In genomic region chr12:40820794-40821484, GRCh38 we compare ENCODE assay signal across 18 cellular contexts.
DNase-seq lines count a peak whose midpoint lies in the region; ATAC-seq, FAIRE-seq and TF ChIP-seq lines count a peak whose summit lies in the region.
"Had no signal": no experiment of that assay in that cellular context is flagged by ENCODE, and none has a peak within 500 bp of the region (broad histone marks: within the 10 kb centered on the region; RNA-seq: fewer than 3 reads in every experiment).

No MANE protein-coding gene starts in this region.

- TF ChIP-seq CTCF in A549 (IDR thresholded peaks at IDR 0.05): no peak
- TF ChIP-seq CTCF in A673 (conservative IDR thresholded peaks at IDR 0.05; ENCODE audit: low read depth, low read length): no peak

- no peaks in the 10 kb centered on the region for H3K27me3 ChIP-seq in A673 (replicated peaks; ENCODE audit: insufficient read depth, low read depth, low read length, poor library complexity)
- H3K27me3 ChIP-seq: BE2C had no signal

- DNase-seq in A549 (ENCODE audit: low read depth in 1 of 2, low spot score in 1 of 2) (no peak), A673 (ENCODE audit: low spot score) (peak; percentile 75), NCI-H2171 (lab: John Stamatoyannopoulos, UW) (peak; percentile 66), cerebellum (ENCODE audit: low spot score) (peak; percentile 15), Right ventricle myocardium inferior (ENCODE audit: missing footprints) (no peak), NCI-H187 (lab: John Stamatoyannopoulos, UW) (no peak)
- DNase-seq: BE2C; CD4-positive, alpha-beta memory T cell; GF-D8; NCI-H1092; NCI-H2029; NCI-H226; NCI-H526 treated with DMSO at 0.1 percent for 48 hours; T-cell; T-helper 9 cell had no signal

- H3K4me1 ChIP-seq in A549: peaks cover 34% of the 10 kb centered on the region
- peaks cover 20% of the 10 kb centered on the region for H3K4me1 ChIP-seq in A673 (ENCODE audit: insufficient read depth, low read length, poor library complexity, severe bottlenecking)

- no peaks in the 10 kb centered on the region for H3K36me3 ChIP-seq in A673 (ENCODE audit: insufficient read depth, low read length, poor library complexity, severe bottlenecking)
- H3K36me3 ChIP-seq: BE2C had no signal

- FAIRE-seq in A549 (lab: Jason Lieb, UNC): no peak
- FAIRE-seq: GM12891, H54 had no signal

- H3K4me3 ChIP-seq in A549 (no peak overlapping the region), A673 (ENCODE audit: low read depth, low read length, poor library complexity, severe bottlenecking) (no peak overlapping the region)

- 0 out of 3 replicates have a peak overlapping the region, but pooled peaks have one; percentile 5 for H3K4me2 ChIP-seq in A549

- POLR2A ChIA-PET in A549 (lab: Yijun Ruan, JAX): no interaction called here
- POLR2A ChIA-PET in A673 (lab: Charles Lee; ENCODE audit: low non-redundant PET): no interaction called here

- CTCF ChIA-PET in A549 (lab: Yijun Ruan, JAX): interaction anchor here (0.6 to 1.1 kb wide), 3 partner anchors 12 to 1203 kb away, joined by 3 read pairs; no protein-coding TSS in a partner anchor
- CTCF ChIA-PET in A673 (lab: Charles Lee): no interaction called here

- H3K27ac ChIP-seq in A549 (no peak overlapping the region), A673 (ENCODE audit: low read depth, low read length, poor library complexity, severe bottlenecking) (no peak overlapping the region)

- no peak for TF ChIP-seq RAD21 in A549 (conservative IDR thresholded peaks at IDR 0.05 in 1 of 2, IDR thresholded peaks at IDR 0.05 in 1 of 2)

- ATAC-seq in A549 (no peak), GM18520 (IDR thresholded peaks at IDR 0.05; ENCODE audit: unreplicated experiment) (no peak), Right ventricle myocardium inferior (no peak)
- ATAC-seq: T-cell had no signal

- peaks cover 8% of the 10 kb centered on the region; the same call in 2 of the 3 replicates for H3K9me3 ChIP-seq in A549
- H3K9me3 ChIP-seq in A673 (ENCODE audit: low read depth, low read length, poor library complexity, severe bottlenecking): no peaks in the 10 kb centered on the region
- H3K9me3 ChIP-seq: BE2C had no signal

- no peak for TF ChIP-seq EP300 in A549 (IDR thresholded peaks at IDR 0.05)

- 72% methylated on average over 2 of the region's 2 CpGs for WGBS in A549 (ENCODE audit: missing lambda C conversion rate)

- BruUV-seq in A673 (replicated peaks; lab: Mats Ljungman, UMichigan): no TSS peak

- intact Hi-C loops in A673 (cut with micrococcal nuclease; ENCODE audit: unreplicated experiment) (no loop called here), Right ventricle myocardium inferior (cut with DNase I) (no loop called here)

- no peak for TF ChIP-seq POLR2A in A549 (IDR thresholded peaks at IDR 0.05; ENCODE audit: low read length)

TF ChIP-seq in A549, 52 proteins besides CTCF, POLR2A, EP300 and RAD21:
- TF ChIP-seq JUNB (IDR thresholded peaks at IDR 0.05) (no peak), CBX8 (IDR thresholded peaks at IDR 0.05) (no peak), BHLHE40 (IDR thresholded peaks at IDR 0.05; ENCODE audit: low read depth, low read length) (no peak), GATA3 (IDR thresholded peaks at IDR 0.05; ENCODE audit: borderline replicate concordance) (no peak), RFX5 (IDR thresholded peaks at IDR 0.05) (no peak), TFCP2L1 (CRISPR knock-in tag; IDR thresholded peaks at IDR 0.05) (no peak), RARB (CRISPR knock-in tag; IDR thresholded peaks at IDR 0.05) (no peak)

Comparison
In these comparisons a context has a peak if more than half of its experiments do, and no peak if none do; other contexts are left out.
1. DNase-seq: peak in A673 (single experiment), NCI-H2171 (single experiment) and cerebellum (single experiment); none in A549 (0 of 2), Right ventricle myocardium inferior (single experiment) and NCI-H187 (0 of 2).